8 cellular contexts compared by ENCODE assay signal in the genomic region with DNA sequence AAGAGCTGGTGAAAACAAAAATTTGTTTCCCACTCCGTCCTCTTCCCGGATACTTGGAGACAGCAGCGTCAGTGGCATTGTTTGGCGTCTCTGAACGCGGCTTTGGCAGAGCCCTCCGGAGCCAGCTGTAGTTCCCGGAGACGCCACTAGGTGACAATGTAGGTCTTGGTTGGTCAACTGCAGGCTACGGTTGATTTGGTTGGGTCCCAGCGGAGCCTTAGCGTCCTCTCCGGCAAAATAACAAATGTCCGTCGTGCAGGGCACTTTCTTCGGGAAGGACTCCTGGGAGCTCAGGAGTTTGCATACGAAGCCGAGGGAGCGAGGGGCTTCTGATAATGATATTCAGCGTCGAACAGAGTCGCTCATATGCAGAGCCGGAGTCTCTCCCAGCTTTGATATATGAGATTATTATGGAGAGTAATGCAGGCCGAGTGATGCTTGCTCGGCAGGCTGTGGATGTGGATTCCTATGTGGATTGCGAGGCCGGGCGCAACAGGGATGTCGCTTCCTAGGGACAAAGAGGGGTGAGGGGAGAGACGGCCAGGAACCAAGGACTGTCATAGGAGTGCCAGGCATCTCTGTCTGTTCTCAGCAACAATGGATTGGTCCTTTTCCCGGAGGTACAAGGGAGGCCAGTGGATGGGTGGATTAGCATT.
DNase-seq lines count a peak whose midpoint lies in the region; ATAC-seq and TF ChIP-seq lines count a peak whose summit lies in the region.

No MANE protein-coding gene starts in this region.

- no peaks in the 10 kb centered on the region for H3K4me1 ChIP-seq in DND-41 (ENCODE audit: insufficient read depth, low read length)
- H3K4me1 ChIP-seq in SJCRH30: 0 out of 2 replicates have a peak, but pooled peaks cover 2% of the 10 kb centered on the region
- H3K4me1 ChIP-seq in thoracic aorta (ENCODE audit: control insufficient read depth in 1 of 2, low read depth in 2 of 2): peaks cover 0 to 6% of the 10 kb centered on the region in 2 donors

- H3K27ac ChIP-seq in DND-41 (ENCODE audit: low read length): no peak overlapping the region
- H3K27ac ChIP-seq in SJCRH30: no peak overlapping the region
- H3K27ac ChIP-seq in thoracic aorta: no peak overlapping the region

- no peak overlapping the region for H3K4me2 ChIP-seq in DND-41 (ENCODE audit: insufficient read depth, low read length)

- ATAC-seq in DND-41 (ENCODE audit: insufficient read depth, low read depth) (peak; percentile 83), GM21825 (IDR thresholded peaks at IDR 0.05; ENCODE audit: unreplicated experiment) (peak; percentile 86), thoracic aorta (ENCODE audit: insufficient number of reproducible peaks, low FRiP score, low read depth) (no peak)

- peak overlapping the region; percentile 14 for H3K4me3 Mint-ChIP-seq in activated naive CD4-positive, alpha-beta T cell treated with anti-CD3 and anti-CD28 coated beads, Interleukin-2, amount 10 ng/mL, durations not matched to agents 7 days and 5 days
- H3K4me3 Mint-ChIP-seq in glutamatergic neuron (ENCODE audit: unreplicated experiment) (peak overlapping the region; percentile 87), osteocyte (ENCODE audit: unreplicated experiment) (peak overlapping the region; percentile 74)

- no peak overlapping the region for H3K9ac ChIP-seq in DND-41 (ENCODE audit: low read depth, low read length)

- H3K27me3 ChIP-seq in DND-41 (ENCODE audit: insufficient read depth, low read length, poor library complexity) (peaks cover 20% of the 10 kb centered on the region), SJCRH30 (no peaks in the 10 kb centered on the region), thoracic aorta (replicated peaks; ENCODE audit: insufficient read depth) (no peaks in the 10 kb centered on the region)

- H3K4me3 ChIP-seq in DND-41 (ENCODE audit: low read depth in 1 of 2, low read length in 2 of 2) (no peak overlapping the region), SJCRH30 (peak overlapping the region; percentile 55), thoracic aorta (peak overlapping the region; percentile 61)

- no peaks in the 10 kb centered on the region for H3K9me3 ChIP-seq in DND-41 (ENCODE audit: insufficient read depth, low read length, severe bottlenecking)
- no peaks in the 10 kb centered on the region for H3K9me3 ChIP-seq in SJCRH30 (replicated peaks)
- H3K9me3 ChIP-seq in thoracic aorta: no peaks in the 10 kb centered on the region

- no peaks in the 10 kb centered on the region for H3K79me2 ChIP-seq in DND-41 (ENCODE audit: insufficient read depth, low read length)

- CTCF ChIA-PET in activated naive CD4-positive, alpha-beta T cell treated with anti-CD3 and anti-CD28 coated beads, Interleukin-2, amount 10 ng/mL, durations not matched to agents 7 days and 5 days (lab: Charles Lee): interaction anchor here (0.6 to 2.5 kb wide), 19 partner anchors 8 to 1019 kb away, joined by 3 to 12 read pairs (median 4); a partner anchor contains a TSS

- H3K27me3 Mint-ChIP-seq in activated naive CD4-positive, alpha-beta T cell treated with anti-CD3 and anti-CD28 coated beads, Interleukin-2, amount 10 ng/mL, durations not matched to agents 7 days and 5 days: peaks cover 48% of the 10 kb centered on the region
- H3K27me3 Mint-ChIP-seq in glutamatergic neuron (ENCODE audit: unreplicated experiment) (peaks cover 5% of the 10 kb centered on the region), osteocyte (ENCODE audit: unreplicated experiment) (peaks cover 39% of the 10 kb centered on the region)

- no peak overlapping the region for H2AFZ ChIP-seq in DND-41 (ENCODE audit: low read depth, low read length)

- H3K36me3 ChIP-seq in DND-41 (ENCODE audit: insufficient read depth, low read length): no peaks in the 10 kb centered on the region
- no peaks in the 10 kb centered on the region for H3K36me3 ChIP-seq in SJCRH30
- H3K36me3 ChIP-seq in thoracic aorta: no peaks in the 10 kb centered on the region

- H3K4me1 Mint-ChIP-seq in activated naive CD4-positive, alpha-beta T cell treated with anti-CD3 and anti-CD28 coated beads, Interleukin-2, amount 10 ng/mL, durations not matched to agents 7 days and 5 days: peaks cover 9% of the 10 kb centered on the region
- H3K4me1 Mint-ChIP-seq in glutamatergic neuron (ENCODE audit: low read depth, unreplicated experiment) (peaks cover 2% of the 10 kb centered on the region), osteocyte (ENCODE audit: unreplicated experiment) (peaks cover 9% of the 10 kb centered on the region)

- H3K27ac Mint-ChIP-seq in activated naive CD4-positive, alpha-beta T cell treated with anti-CD3 and anti-CD28 coated beads, Interleukin-2, amount 10 ng/mL, durations not matched to agents 7 days and 5 days: no peak overlapping the region
- peak overlapping the region; percentile 19 for H3K27ac Mint-ChIP-seq in glutamatergic neuron (ENCODE audit: unreplicated experiment)
- no peak overlapping the region for H3K27ac Mint-ChIP-seq in osteocyte (ENCODE audit: unreplicated experiment)

- no peaks in the 10 kb centered on the region for H3K9me3 Mint-ChIP-seq in activated naive CD4-positive, alpha-beta T cell treated with anti-CD3 and anti-CD28 coated beads, Interleukin-2, amount 10 ng/mL, durations not matched to agents 7 days and 5 days
- H3K9me3 Mint-ChIP-seq in glutamatergic neuron (ENCODE audit: unreplicated experiment): peaks cover 4% of the 10 kb centered on the region
- H3K9me3 Mint-ChIP-seq in osteocyte (ENCODE audit: unreplicated experiment): no peaks in the 10 kb centered on the region

- no peaks in the 10 kb centered on the region for H3K36me3 Mint-ChIP-seq in activated naive CD4-positive, alpha-beta T cell treated with anti-CD3 and anti-CD28 coated beads, Interleukin-2, amount 10 ng/mL, durations not matched to agents 7 days and 5 days
- no peaks in the 10 kb centered on the region for H3K36me3 Mint-ChIP-seq in glutamatergic neuron (ENCODE audit: unreplicated experiment)
- no peaks in the 10 kb centered on the region for H3K36me3 Mint-ChIP-seq in osteocyte (ENCODE audit: unreplicated experiment)

- TF ChIP-seq CTCF in DND-41 (IDR thresholded peaks at IDR 0.05; ENCODE audit: borderline replicate concordance, extremely low read depth, low read length, poor library complexity, severe bottlenecking) (peak; percentile 97), glutamatergic neuron (IDR thresholded peaks at IDR 0.05; ENCODE audit: partially characterized antibody, unreplicated experiment) (peak; percentile 96), osteocyte (IDR thresholded peaks at IDR 0.05) (peak; percentile 92), thoracic aorta (IDR thresholded peaks at IDR 0.05) (peak; percentile 99)

- DNase-seq in DND-41 (peak; percentile 79), LoVo (ENCODE audit: low spot score) (peak; percentile 76), SJCRH30 (peak; percentile 90 to 95), glutamatergic neuron (peak; percentile 99), osteocyte (ENCODE audit: extremely low spot score, unreplicated experiment) (peak; percentile 90), thoracic aorta (ENCODE audit: low spot score) (peak; percentile 56)
- peak; percentile 85 for DNase-seq in activated naive CD4-positive, alpha-beta T cell treated with anti-CD3 and anti-CD28 coated beads, Interleukin-2, amount 10 ng/mL, durations not matched to agents 7 days and 5 days

- no peaks in the 10 kb centered on the region for H4K20me1 ChIP-seq in DND-41 (ENCODE audit: insufficient read depth, low read length)

Comparison
In these comparisons a context has a peak if more than half of its experiments do, and no peak if none do; other contexts are left out.
1. H3K4me3 ChIP-seq: peak in SJCRH30 (single experiment) and thoracic aorta (single experiment); none in DND-41 (0 of 2).
2. H3K4me3 Mint-ChIP-seq: peak in every context shown above with its lines; median percentile 87 in glutamatergic neuron; 74 in osteocyte; 14 in activated naive CD4-positive, alpha-beta T cell treated with anti-CD3 and anti-CD28 coated beads, Interleukin-2, amount 10 ng/mL, durations not matched to agents 7 days and 5 days.
3. Peak in every context shown above with its lines, with median percentiles within 50 percentile points of each other: DNase-seq and CTCF ChIP-seq.